Comparison of ENCODE assay signal across 15 cellular contexts in the genomic region with DNA sequence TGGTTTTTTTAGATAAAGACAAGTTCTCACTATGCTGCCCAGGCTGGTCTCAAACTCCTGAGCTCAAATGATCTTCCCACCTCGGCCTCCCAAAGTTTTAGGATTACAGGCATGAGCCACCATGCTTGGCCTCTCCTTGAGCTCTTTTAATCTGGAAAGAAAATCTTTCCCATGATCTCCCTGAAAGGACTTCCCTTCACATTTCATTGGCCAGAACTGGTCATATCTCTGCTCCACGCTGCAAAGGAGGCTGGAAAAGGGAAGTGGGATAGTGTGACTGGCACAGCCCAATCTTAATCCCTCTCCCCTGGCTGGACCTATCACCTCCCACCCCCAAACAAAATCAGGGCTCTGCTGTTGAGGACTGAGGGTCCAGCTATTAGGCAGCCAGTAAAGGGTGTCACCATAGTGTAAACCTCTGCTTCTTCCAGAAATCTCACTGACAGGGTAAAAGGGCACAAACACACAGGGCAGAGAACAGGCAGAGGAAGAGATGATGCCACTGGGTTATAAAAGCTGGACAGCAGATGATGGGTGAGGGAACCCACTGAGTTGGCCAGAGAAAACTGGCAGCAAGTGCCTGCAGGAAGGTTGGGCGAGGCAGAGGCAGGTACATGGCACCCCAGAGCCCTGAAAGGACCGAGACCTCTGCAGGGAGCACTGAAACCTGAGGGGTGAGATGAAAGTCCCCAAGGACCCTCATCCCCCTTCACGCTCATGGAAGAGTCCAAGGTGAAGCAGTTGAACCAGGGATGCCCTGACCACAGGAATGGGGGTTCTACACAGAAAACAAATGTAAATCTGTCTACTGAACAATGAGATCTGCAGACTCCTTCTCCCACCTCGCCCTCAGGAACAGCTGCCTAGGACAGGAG.
DNase-seq lines count a peak whose midpoint lies in the region; FAIRE-seq and TF ChIP-seq lines count a peak whose summit lies in the region.
"Had no signal": no experiment of that assay in that cellular context is flagged by ENCODE, and none has a peak within 500 bp of the region (broad histone marks: within the 10 kb centered on the region; RNA-seq: fewer than 3 reads in every experiment).

No MANE protein-coding gene starts in this region.

- POLR2A ChIA-PET in HEK293 (lab: Yijun Ruan, JAX), result no interaction called here

- CTCF ChIA-PET in HEK293 (lab: Yijun Ruan, JAX), result interaction anchor here (0.6 to 0.7 kb wide), 2 partner anchors 145 to 326 kb away, joined by 3 read pairs; no protein-coding TSS in a partner anchor

- no peaks in the 10 kb centered on the region for H3K27me3 ChIP-seq in tibial artery
- H3K27me3 ChIP-seq: ovary had no signal

- no peak overlapping the region for H3K27ac ChIP-seq in HEK293 (ENCODE audit: extremely low read depth, low read depth, low read length)
- H3K27ac ChIP-seq in VCaP, result peak overlapping the region; percentile 14; the same call in 1 of the 2 replicates
- H3K27ac ChIP-seq in kidney (ENCODE audit: low read depth in 2 of 2, low read length in 2 of 2), result peak overlapping the region; percentile 6 to 41
- H3K27ac ChIP-seq in tibial artery, result peak overlapping the region; percentile 39 to 62
- H3K27ac ChIP-seq: ovary had no signal

- intact Hi-C loops in kidney (cut with DNase I), result no loop called here
- intact Hi-C loops in tibial artery (cut with DNase I; ENCODE audit: low total_unique reads), result no loop called here

- H3K4me3 ChIP-seq in HEK293 (ENCODE audit: low read depth, low read length), result no peak overlapping the region
- H3K4me3 ChIP-seq in kidney (ENCODE audit: low read length in 2 of 2), result no peak overlapping the region
- no peak overlapping the region for H3K4me3 ChIP-seq in tibial artery
- H3K4me3 ChIP-seq: ovary had no signal

- H3K4me1 ChIP-seq in HEK293 (ENCODE audit: control insufficient read depth, insufficient read depth, low read length), result no peaks in the 10 kb centered on the region
- H3K4me1 ChIP-seq in kidney (ENCODE audit: control insufficient read depth in 1 of 2, insufficient read depth in 1 of 2, low read depth in 1 of 2, low read length in 2 of 2), result peaks cover 0 to 6% of the 10 kb centered on the region in 2 donors
- peaks cover 0 to 59% (median 48%) of the 10 kb centered on the region in 4 donors for H3K4me1 ChIP-seq in tibial artery

- no peak overlapping the region for H3K9ac ChIP-seq in kidney (ENCODE audit: low read length in 2 of 2)

- no peak for FAIRE-seq in kidney (lab: Jason Lieb, UNC)

- TF ChIP-seq CTCF in HEK293 (tag by site-specific recombination; IDR thresholded peaks at IDR 0.05) (no peak), VCaP (conservative IDR thresholded peaks at IDR 0.05) (no peak), kidney (IDR thresholded peaks at IDR 0.05; ENCODE audit: borderline replicate concordance, extremely low read depth, insufficient read depth) (no peak), tibial artery (IDR thresholded peaks at IDR 0.05) (no peak), GM20000 (IDR thresholded peaks at IDR 0.05; ENCODE audit: extremely low read depth, missing control alignments) (no peak)

- DNase-seq in kidney (no peak), tibial artery (no peak), NCI-H345 (lab: John Stamatoyannopoulos, UW) (no peak), HT-29 (ENCODE audit: low spot score) (no peak), GM20000 (ENCODE audit: low spot score) (no peak)
- DNase-seq: activated CD4-positive, CD25-positive, alpha-beta regulatory T cell; CD4-positive, CD25-positive, alpha-beta regulatory T cell; DND-41; kidney glomerular epithelial cell; MM.1S; NCI-H2081; NCI-H526 treated with DMSO at 0.1 percent for 48 hours; ovary had no signal

- no peaks in the 10 kb centered on the region for H3K9me3 ChIP-seq in HEK293 (ENCODE audit: control insufficient read depth, insufficient read depth, low read depth, low read length)
- H3K9me3 ChIP-seq in kidney (ENCODE audit: control insufficient read depth in 1 of 2, low read length in 2 of 2), result peaks cover 0 to 1% of the 10 kb centered on the region in 2 donors
- H3K9me3 ChIP-seq in tibial artery, result no peaks in the 10 kb centered on the region
- H3K9me3 ChIP-seq: ovary had no signal

- no peaks in the 10 kb centered on the region for H3K36me3 ChIP-seq in HEK293 (ENCODE audit: control insufficient read depth in 2 of 2, insufficient read depth in 1 of 2, low read length in 2 of 2)
- no peaks in the 10 kb centered on the region for H3K36me3 ChIP-seq in kidney (ENCODE audit: control insufficient read depth in 1 of 2, insufficient read depth in 2 of 2, low read length in 2 of 2)
- H3K36me3 ChIP-seq in tibial artery, result no peaks in the 10 kb centered on the region
- H3K36me3 ChIP-seq: ovary had no signal

TF ChIP-seq in HEK293, 187 proteins besides CTCF, POLR2A, EP300 and RAD21 (continues in another document):
- TF ChIP-seq ZNF221 (tag by site-specific recombination; IDR thresholded peaks at IDR 0.05; ENCODE audit: borderline replicate concordance) (no peak), ZNF600 (tag by site-specific recombination; IDR thresholded peaks at IDR 0.05) (no peak), ZNF544 (tag by site-specific recombination; IDR thresholded peaks at IDR 0.05) (no peak), ZNF366 (tag by site-specific recombination; conservative IDR thresholded peaks at IDR 0.05) (no peak), HOXA7 (CRISPR knock-in tag; IDR thresholded peaks at IDR 0.05; ENCODE audit: borderline replicate concordance) (no peak), PRDM10 (tag by site-specific recombination; IDR thresholded peaks at IDR 0.05) (peak; percentile 41; the same call in 1 of the 2 replicates), SCRT1 (tag by site-specific recombination; IDR thresholded peaks at IDR 0.05; ENCODE audit: borderline replicate concordance) (no peak), ZNF670 (tag by site-specific recombination; IDR thresholded peaks at IDR 0.05; ENCODE audit: low read depth) (no peak), ZNF114 (tag by site-specific recombination; IDR thresholded peaks at IDR 0.05) (no peak), REST (tag by site-specific recombination; IDR thresholded peaks at IDR 0.05) (0 out of 2 replicates have a peak, but pooled peaks have one; percentile 27), GLI2 (tag by site-specific recombination; IDR thresholded peaks at IDR 0.05; ENCODE audit: borderline replicate concordance, low read depth) (no peak), OSR2 (tag by site-specific recombination; IDR thresholded peaks at IDR 0.05) (no peak)
